In the genomic region with DNA sequence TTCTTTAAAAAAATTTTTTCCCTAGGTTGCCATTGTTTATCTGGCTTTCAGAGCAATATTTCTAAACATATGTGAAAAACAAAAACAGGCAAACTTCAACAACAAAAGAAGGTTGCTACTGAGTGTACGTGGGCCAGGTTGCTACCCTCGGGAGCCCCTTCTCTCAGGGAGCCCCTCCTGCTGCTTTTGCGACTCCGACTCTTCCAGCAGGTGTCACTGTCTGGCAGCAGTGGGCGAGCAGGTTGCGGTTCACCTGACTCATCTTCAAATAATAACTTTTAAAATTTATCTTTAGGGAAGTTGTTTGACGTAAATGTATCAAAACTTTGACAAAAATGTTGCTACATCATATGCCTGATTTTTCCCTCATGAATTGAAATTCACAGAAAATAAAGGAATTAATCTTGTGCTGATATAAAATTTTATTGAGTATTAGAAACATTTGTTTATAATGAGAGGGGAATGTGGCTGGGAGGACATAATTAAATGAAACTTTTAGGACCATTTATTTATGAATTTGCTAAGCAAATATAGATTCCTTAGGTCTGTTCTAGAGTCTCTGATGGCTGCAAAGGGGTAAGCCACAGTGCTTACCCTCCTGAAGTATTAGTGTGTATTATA, we compare ENCODE assay signal across 11 cellular contexts.
DNase-seq lines count a peak whose midpoint lies in the region; ATAC-seq and TF ChIP-seq lines count a peak whose summit lies in the region.
"Had no signal": no experiment of that assay in that cellular context is flagged by ENCODE, and none has a peak within 500 bp of the region (broad histone marks: within the 10 kb centered on the region; RNA-seq: fewer than 3 reads in every experiment).

No MANE protein-coding gene starts in this region.

- no peaks in the 10 kb centered on the region for H3K36me3 ChIP-seq in H7 (replicated peaks; ENCODE audit: control insufficient read depth, insufficient read depth, low read length)
- peaks cover 0 to 17% (median 0%) of the 10 kb centered on the region in 6 donors for H3K36me3 ChIP-seq in spleen
- H3K36me3 ChIP-seq: HAP-1 had no signal

- no peak for DNase-seq in AG04449 (ENCODE audit: low read depth, low spot score)
- peak; percentile 50 for DNase-seq in H7
- peak; percentile 70 for DNase-seq in WTC11 (ENCODE audit: low spot score)
- DNase-seq in fibroblast of pulmonary artery (ENCODE audit: low read depth): no peak
- peak; percentile 78 for DNase-seq in spleen
- no peak for DNase-seq in GF-D8 (lab: John Stamatoyannopoulos, UW)

- no peak overlapping the region for H3K27ac ChIP-seq in spleen

- WGBS in spleen, 5 donors: 69 to 74% (median 73%) methylated on average over 7 of the region's 7 CpGs

- no peaks in the 10 kb centered on the region for H3K27me3 Mint-ChIP-seq in WTC11 (ENCODE audit: low read depth)
- H3K27me3 Mint-ChIP-seq: effector memory CD8-positive, alpha-beta T cell; stimulated activated naive CD8-positive, alpha-beta T cell treated with anti-CD3 and anti-CD28 coated beads, Interleukin-15, Interleukin-2, amounts not matched to agents 100 ng/mL and 50 ng/mL, for 24 hours had no signal

- POLR2A ChIA-PET in AG04449 (lab: Yijun Ruan, JAX) (no interaction called here), WTC11 (lab: Charles Lee) (no interaction called here)

- H3K9me3 ChIP-seq in spleen: no peaks in the 10 kb centered on the region
- H3K9me3 ChIP-seq: HAP-1 had no signal

- ATAC-seq in WTC11 (peak; percentile 87), GM19467 (IDR thresholded peaks at IDR 0.05; ENCODE audit: unreplicated experiment) (no peak), HG02571 (IDR thresholded peaks at IDR 0.05; ENCODE audit: unreplicated experiment) (no peak)
- ATAC-seq: effector memory CD8-positive, alpha-beta T cell had no signal

- no peaks in the 10 kb centered on the region for H3K27me3 ChIP-seq in H7 (ENCODE audit: control insufficient read depth, insufficient read depth, low read length)
- H3K27me3 ChIP-seq in spleen (replicated peaks in 1 of 7): no peaks in the 10 kb centered on the region

- CTCF ChIA-PET in AG04449 (lab: Yijun Ruan, JAX): interaction anchor here (0.6 to 2.0 kb wide), 2 partner anchors 139 to 158 kb away, joined by 3 to 6 read pairs; a partner anchor contains a TSS
- CTCF ChIA-PET in WTC11 (lab: Charles Lee): interaction anchor here (1.0 to 1.9 kb wide), 2 partner anchors 83 to 139 kb away, joined by 3 to 5 read pairs; a partner anchor contains a TSS

- H3K4me1 Mint-ChIP-seq in WTC11: peaks cover 7% of the 10 kb centered on the region

- intact Hi-C loops in spleen (cut with DNase I; ENCODE audit: low total_unique reads): no loop called here

- peaks cover 0 to 10% (median 0%) of the 10 kb centered on the region in 6 donors for H3K4me1 ChIP-seq in spleen

- no peaks in the 10 kb centered on the region for H3K36me3 Mint-ChIP-seq in WTC11

- no peak for TF ChIP-seq POLR2A in spleen (IDR thresholded peaks at IDR 0.05)

- no peaks in the 10 kb centered on the region for H3K9me3 Mint-ChIP-seq in WTC11
- H3K9me3 Mint-ChIP-seq: effector memory CD8-positive, alpha-beta T cell; stimulated activated naive CD8-positive, alpha-beta T cell treated with anti-CD3 and anti-CD28 coated beads, Interleukin-15, Interleukin-2, amounts not matched to agents 100 ng/mL and 50 ng/mL, for 24 hours had no signal

- H3K4me3 Mint-ChIP-seq in WTC11: no peak overlapping the region
- H3K4me3 Mint-ChIP-seq: effector memory CD8-positive, alpha-beta T cell; stimulated activated naive CD8-positive, alpha-beta T cell treated with anti-CD3 and anti-CD28 coated beads, Interleukin-15, Interleukin-2, amounts not matched to agents 100 ng/mL and 50 ng/mL, for 24 hours had no signal

- no peak overlapping the region for H3K27ac Mint-ChIP-seq in WTC11
- H3K27ac Mint-ChIP-seq: effector memory CD8-positive, alpha-beta T cell; stimulated activated naive CD8-positive, alpha-beta T cell treated with anti-CD3 and anti-CD28 coated beads, Interleukin-15, Interleukin-2, amounts not matched to agents 100 ng/mL and 50 ng/mL, for 24 hours had no signal

- H3K4me3 ChIP-seq in AG04449 (ENCODE audit: low read depth, low read length) (no peak overlapping the region), H7 (ENCODE audit: insufficient read depth, low read depth, low read length) (no peak overlapping the region), fibroblast of pulmonary artery (replicated peaks; ENCODE audit: low read depth, low read length) (no peak overlapping the region), spleen (no peak overlapping the region)
- H3K4me3 ChIP-seq: HAP-1 had no signal

- peak; percentile 30 for TF ChIP-seq CTCF in AG04449 (IDR thresholded peaks at IDR 0.05; ENCODE audit: insufficient read depth, low read length, missing control alignments)
- no peak for TF ChIP-seq CTCF in WTC11 (IDR thresholded peaks at IDR 0.05)
- peak; percentile 44 for TF ChIP-seq CTCF in fibroblast of pulmonary artery (IDR thresholded peaks at IDR 0.05; ENCODE audit: low read length, missing control alignments)
- TF ChIP-seq CTCF in spleen (IDR thresholded peaks at IDR 0.05 in 8 of 11, conservative IDR thresholded peaks at IDR 0.05 in 3 of 11): peak in 8 of 11 experiments; percentile 9 to 55 (median 40)

TF ChIP-seq in WTC11, 78 proteins besides CTCF, POLR2A, EP300 and RAD21:
- TF ChIP-seq, protein P1, sequence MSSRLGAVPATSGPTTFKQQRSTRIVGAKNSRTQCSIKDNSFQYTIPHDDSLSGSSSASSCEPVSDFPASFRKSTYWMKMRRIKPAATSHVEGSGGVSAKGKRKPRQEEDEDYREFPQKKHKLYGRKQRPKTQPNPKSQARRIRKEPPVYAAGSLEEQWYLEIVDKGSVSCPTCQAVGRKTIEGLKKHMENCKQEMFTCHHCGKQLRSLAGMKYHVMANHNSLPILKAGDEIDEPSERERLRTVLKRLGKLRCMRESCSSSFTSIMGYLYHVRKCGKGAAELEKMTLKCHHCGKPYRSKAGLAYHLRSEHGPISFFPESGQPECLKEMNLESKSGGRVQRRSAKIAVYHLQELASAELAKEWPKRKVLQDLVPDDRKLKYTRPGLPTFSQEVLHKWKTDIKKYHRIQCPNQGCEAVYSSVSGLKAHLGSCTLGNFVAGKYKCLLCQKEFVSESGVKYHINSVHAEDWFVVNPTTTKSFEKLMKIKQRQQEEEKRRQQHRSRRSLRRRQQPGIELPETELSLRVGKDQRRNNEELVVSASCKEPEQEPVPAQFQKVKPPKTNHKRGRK (CRISPR knock-in tag; IDR thresholded peaks at IDR 0.05; ENCODE audit: borderline replicate concordance): no peak
- TF ChIP-seq, protein P2, sequence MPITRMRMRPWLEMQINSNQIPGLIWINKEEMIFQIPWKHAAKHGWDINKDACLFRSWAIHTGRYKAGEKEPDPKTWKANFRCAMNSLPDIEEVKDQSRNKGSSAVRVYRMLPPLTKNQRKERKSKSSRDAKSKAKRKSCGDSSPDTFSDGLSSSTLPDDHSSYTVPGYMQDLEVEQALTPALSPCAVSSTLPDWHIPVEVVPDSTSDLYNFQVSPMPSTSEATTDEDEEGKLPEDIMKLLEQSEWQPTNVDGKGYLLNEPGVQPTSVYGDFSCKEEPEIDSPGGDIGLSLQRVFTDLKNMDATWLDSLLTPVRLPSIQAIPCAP (CRISPR knock-in tag; IDR thresholded peaks at IDR 0.05): no peak
- TF ChIP-seq, protein P3, sequence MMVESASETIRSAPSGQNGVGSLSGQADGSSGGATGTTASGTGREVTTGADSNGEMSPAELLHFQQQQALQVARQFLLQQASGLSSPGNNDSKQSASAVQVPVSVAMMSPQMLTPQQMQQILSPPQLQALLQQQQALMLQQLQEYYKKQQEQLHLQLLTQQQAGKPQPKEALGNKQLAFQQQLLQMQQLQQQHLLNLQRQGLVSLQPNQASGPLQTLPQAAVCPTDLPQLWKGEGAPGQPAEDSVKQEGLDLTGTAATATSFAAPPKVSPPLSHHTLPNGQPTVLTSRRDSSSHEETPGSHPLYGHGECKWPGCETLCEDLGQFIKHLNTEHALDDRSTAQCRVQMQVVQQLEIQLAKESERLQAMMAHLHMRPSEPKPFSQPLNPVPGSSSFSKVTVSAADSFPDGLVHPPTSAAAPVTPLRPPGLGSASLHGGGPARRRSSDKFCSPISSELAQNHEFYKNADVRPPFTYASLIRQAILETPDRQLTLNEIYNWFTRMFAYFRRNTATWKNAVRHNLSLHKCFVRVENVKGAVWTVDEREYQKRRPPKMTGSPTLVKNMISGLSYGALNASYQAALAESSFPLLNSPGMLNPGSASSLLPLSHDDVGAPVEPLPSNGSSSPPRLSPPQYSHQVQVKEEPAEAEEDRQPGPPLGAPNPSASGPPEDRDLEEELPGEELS (CRISPR knock-in tag; IDR thresholded peaks at IDR 0.05): no peak
- TF ChIP-seq, protein P4, sequence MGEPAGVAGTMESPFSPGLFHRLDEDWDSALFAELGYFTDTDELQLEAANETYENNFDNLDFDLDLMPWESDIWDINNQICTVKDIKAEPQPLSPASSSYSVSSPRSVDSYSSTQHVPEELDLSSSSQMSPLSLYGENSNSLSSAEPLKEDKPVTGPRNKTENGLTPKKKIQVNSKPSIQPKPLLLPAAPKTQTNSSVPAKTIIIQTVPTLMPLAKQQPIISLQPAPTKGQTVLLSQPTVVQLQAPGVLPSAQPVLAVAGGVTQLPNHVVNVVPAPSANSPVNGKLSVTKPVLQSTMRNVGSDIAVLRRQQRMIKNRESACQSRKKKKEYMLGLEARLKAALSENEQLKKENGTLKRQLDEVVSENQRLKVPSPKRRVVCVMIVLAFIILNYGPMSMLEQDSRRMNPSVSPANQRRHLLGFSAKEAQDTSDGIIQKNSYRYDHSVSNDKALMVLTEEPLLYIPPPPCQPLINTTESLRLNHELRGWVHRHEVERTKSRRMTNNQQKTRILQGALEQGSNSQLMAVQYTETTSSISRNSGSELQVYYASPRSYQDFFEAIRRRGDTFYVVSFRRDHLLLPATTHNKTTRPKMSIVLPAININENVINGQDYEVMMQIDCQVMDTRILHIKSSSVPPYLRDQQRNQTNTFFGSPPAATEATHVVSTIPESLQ (CRISPR knock-in tag; IDR thresholded peaks at IDR 0.05): no peak
- TF ChIP-seq JAZF1 (CRISPR knock-in tag; IDR thresholded peaks at IDR 0.05) (no peak), ZBTB21 (CRISPR knock-in tag; IDR thresholded peaks at IDR 0.05; ENCODE audit: borderline replicate concordance) (no peak), GABPB1 (CRISPR knock-in tag; IDR thresholded peaks at IDR 0.05) (no peak)
- TF ChIP-seq, protein P5, sequence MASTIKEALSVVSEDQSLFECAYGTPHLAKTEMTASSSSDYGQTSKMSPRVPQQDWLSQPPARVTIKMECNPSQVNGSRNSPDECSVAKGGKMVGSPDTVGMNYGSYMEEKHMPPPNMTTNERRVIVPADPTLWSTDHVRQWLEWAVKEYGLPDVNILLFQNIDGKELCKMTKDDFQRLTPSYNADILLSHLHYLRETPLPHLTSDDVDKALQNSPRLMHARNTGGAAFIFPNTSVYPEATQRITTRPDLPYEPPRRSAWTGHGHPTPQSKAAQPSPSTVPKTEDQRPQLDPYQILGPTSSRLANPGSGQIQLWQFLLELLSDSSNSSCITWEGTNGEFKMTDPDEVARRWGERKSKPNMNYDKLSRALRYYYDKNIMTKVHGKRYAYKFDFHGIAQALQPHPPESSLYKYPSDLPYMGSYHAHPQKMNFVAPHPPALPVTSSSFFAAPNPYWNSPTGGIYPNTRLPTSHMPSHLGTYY (CRISPR knock-in tag; IDR thresholded peaks at IDR 0.05): no peak

Comparison
In these comparisons a context has a peak if more than half of its experiments do, and no peak if none do; other contexts are left out.
1. DNase-seq: peak in H7 (single experiment), WTC11 (single experiment) and spleen (single experiment); none in AG04449 (single experiment), fibroblast of pulmonary artery (single experiment) and GF-D8 (single experiment).